Comparison of ENCODE assay signal across 1 cellular context in the genomic region with DNA sequence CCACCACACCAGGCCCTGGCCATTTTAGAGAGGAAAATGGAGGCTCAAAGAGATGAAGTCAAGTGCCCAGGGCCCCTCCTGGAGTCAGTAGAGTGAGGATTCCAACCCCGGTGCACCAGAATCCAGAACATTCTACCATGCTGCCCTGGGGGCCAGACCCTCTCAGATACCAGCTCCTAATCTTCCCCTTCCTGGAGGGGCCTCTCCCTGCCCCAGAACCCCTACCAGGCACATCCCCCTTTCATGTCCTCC.
TF ChIP-seq lines count a peak whose summit lies in the region.

No MANE protein-coding gene starts in this region.

TF ChIP-seq in A549, 52 proteins besides CTCF, POLR2A, EP300 and RAD21 (continued from another document):
- TF ChIP-seq, protein P1, sequence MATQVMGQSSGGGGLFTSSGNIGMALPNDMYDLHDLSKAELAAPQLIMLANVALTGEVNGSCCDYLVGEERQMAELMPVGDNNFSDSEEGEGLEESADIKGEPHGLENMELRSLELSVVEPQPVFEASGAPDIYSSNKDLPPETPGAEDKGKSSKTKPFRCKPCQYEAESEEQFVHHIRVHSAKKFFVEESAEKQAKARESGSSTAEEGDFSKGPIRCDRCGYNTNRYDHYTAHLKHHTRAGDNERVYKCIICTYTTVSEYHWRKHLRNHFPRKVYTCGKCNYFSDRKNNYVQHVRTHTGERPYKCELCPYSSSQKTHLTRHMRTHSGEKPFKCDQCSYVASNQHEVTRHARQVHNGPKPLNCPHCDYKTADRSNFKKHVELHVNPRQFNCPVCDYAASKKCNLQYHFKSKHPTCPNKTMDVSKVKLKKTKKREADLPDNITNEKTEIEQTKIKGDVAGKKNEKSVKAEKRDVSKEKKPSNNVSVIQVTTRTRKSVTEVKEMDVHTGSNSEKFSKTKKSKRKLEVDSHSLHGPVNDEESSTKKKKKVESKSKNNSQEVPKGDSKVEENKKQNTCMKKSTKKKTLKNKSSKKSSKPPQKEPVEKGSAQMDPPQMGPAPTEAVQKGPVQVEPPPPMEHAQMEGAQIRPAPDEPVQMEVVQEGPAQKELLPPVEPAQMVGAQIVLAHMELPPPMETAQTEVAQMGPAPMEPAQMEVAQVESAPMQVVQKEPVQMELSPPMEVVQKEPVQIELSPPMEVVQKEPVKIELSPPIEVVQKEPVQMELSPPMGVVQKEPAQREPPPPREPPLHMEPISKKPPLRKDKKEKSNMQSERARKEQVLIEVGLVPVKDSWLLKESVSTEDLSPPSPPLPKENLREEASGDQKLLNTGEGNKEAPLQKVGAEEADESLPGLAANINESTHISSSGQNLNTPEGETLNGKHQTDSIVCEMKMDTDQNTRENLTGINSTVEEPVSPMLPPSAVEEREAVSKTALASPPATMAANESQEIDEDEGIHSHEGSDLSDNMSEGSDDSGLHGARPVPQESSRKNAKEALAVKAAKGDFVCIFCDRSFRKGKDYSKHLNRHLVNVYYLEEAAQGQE (IDR thresholded peaks at IDR 0.05), result no peak
- TF ChIP-seq EHMT2 (IDR thresholded peaks at IDR 0.05; ENCODE audit: low read depth), result no peak
- no peak for TF ChIP-seq SREBF2 (IDR thresholded peaks at IDR 0.05)
- TF ChIP-seq CHD2 (IDR thresholded peaks at IDR 0.05; ENCODE audit: low read length, partially characterized antibody), result no peak
- no peak for TF ChIP-seq JUN (IDR thresholded peaks at IDR 0.05)
- TF ChIP-seq, protein P2, sequence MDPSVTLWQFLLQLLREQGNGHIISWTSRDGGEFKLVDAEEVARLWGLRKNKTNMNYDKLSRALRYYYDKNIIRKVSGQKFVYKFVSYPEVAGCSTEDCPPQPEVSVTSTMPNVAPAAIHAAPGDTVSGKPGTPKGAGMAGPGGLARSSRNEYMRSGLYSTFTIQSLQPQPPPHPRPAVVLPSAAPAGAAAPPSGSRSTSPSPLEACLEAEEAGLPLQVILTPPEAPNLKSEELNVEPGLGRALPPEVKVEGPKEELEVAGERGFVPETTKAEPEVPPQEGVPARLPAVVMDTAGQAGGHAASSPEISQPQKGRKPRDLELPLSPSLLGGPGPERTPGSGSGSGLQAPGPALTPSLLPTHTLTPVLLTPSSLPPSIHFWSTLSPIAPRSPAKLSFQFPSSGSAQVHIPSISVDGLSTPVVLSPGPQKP (IDR thresholded peaks at IDR 0.05; ENCODE audit: low read depth, low read length), result no peak
- TF ChIP-seq SMC3 (IDR thresholded peaks at IDR 0.05), result 0 out of 3 replicates have a peak, but pooled peaks have one; percentile 3
